Comparison of ENCODE assay signal across 11 cellular contexts in the genomic region with DNA sequence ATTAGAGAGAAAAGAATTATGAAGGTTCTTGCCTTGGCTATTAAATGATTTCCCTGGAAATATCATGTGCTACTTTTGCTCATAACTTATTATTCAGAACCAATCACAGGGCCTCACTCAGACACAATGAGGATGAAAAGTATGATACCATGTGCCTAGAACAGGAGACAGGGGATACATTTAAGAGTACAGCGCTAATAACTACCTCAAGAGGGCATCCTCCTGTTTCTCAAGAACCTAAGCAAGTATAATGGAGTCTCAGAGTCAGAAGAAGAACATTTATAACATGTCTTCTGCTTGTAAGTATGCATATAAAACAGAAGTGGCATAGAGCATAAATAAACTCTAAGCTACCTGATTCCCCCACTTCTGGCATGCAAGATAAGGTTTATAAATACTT.
A peak's percentile ranks its signal among the peaks of the same experiment; 100 is the strongest.
DNase-seq lines count a peak whose midpoint lies in the region; ATAC-seq, FAIRE-seq and TF ChIP-seq lines count a peak whose summit lies in the region.
"Had no signal": no experiment of that assay in that cellular context is flagged by ENCODE, and none has a peak within 500 bp of the region (broad histone marks: within the 10 kb centered on the region; RNA-seq: fewer than 3 reads in every experiment).

No MANE protein-coding gene starts in this region.

- H3K4me1 Mint-ChIP-seq in astrocyte (ENCODE audit: low read depth, unreplicated experiment): peaks cover 10% of the 10 kb centered on the region
- H3K4me1 Mint-ChIP-seq in activated naive CD8-positive, alpha-beta T cell treated with anti-CD3 and anti-CD28 coated beads, Interleukin-2, amount 50 U/mL, for 24 hours: no peaks in the 10 kb centered on the region

- peaks cover 8% of the 10 kb centered on the region for H3K9me3 Mint-ChIP-seq in astrocyte (ENCODE audit: unreplicated experiment)
- no peaks in the 10 kb centered on the region for H3K9me3 Mint-ChIP-seq in activated naive CD8-positive, alpha-beta T cell treated with anti-CD3 and anti-CD28 coated beads, Interleukin-2, amount 50 U/mL, for 24 hours
- H3K9me3 Mint-ChIP-seq: natural killer cell treated with Interleukin-12 subunit alpha and Interleukin-12 subunit beta and Interleukin-15 and Interleukin-18, amount 100 ng/mL, for 72 hours had no signal

- H3K4me3 ChIP-seq in astrocyte (ENCODE audit: insufficient read depth, low read depth, low read length) (no peak overlapping the region), lung (no peak overlapping the region), PC-9 (no peak overlapping the region)

- DNase-seq in CMK (ENCODE audit: low read depth) (peak; percentile 3), LHCN-M2 (ENCODE audit: low read depth) (peak; percentile 68), astrocyte (ENCODE audit: low read depth) (no peak), lung (ENCODE audit: low spot score) (no peak), NCI-H1417 treated with DMSO at 0.1 percent for 48 hours (lab: John Stamatoyannopoulos, UW) (no peak), PC-9 (no peak)
- no peak for DNase-seq in activated naive CD8-positive, alpha-beta T cell treated with anti-CD3 and anti-CD28 coated beads, Interleukin-2, amount 50 U/mL, for 24 hours
- DNase-seq: activated gamma-delta T cell, NCI-H1092 had no signal

- H3K9ac ChIP-seq in astrocyte (ENCODE audit: low read length): no peak overlapping the region

- 41 to 54% methylated on average over 1 of the region's 1 CpG for WGBS in lung, 2 donors

- intact Hi-C loops in PC-9 (cut with micrococcal nuclease; ENCODE audit: unreplicated experiment): loop anchor here (1.0 kb wide), 1 partner anchor 369 kb away; no protein-coding TSS in a partner anchor

- POLR2A ChIA-PET in PC-9 (lab: Charles Lee; ENCODE audit: unreplicated experiment): no interaction called here

- H3K4me1 ChIP-seq in astrocyte (ENCODE audit: insufficient read depth, low read length): no peaks in the 10 kb centered on the region
- H3K4me1 ChIP-seq in lung (ENCODE audit: control insufficient read depth in 2 of 2, insufficient read depth in 2 of 2, low read length in 2 of 2): no peaks in the 10 kb centered on the region
- no peaks in the 10 kb centered on the region for H3K4me1 ChIP-seq in PC-9 (replicated peaks; ENCODE audit: insufficient read depth)

- ATAC-seq in lung (ENCODE audit: insufficient read depth, low FRiP score) (no peak), GM21619 (IDR thresholded peaks at IDR 0.05; ENCODE audit: unreplicated experiment) (no peak)
- ATAC-seq in activated naive CD8-positive, alpha-beta T cell treated with anti-CD3 and anti-CD28 coated beads, Interleukin-2, amount 50 U/mL, for 24 hours: no peak
- ATAC-seq: natural killer cell treated with Interleukin-12 subunit alpha and Interleukin-12 subunit beta and Interleukin-15 and Interleukin-18, amount 100 ng/mL, for 72 hours had no signal

- H2AFZ ChIP-seq in astrocyte (ENCODE audit: low read depth, low read length) (no peak overlapping the region), PC-9 (no peak overlapping the region)

- H3K36me3 Mint-ChIP-seq in astrocyte (ENCODE audit: low read depth, unreplicated experiment): no peaks in the 10 kb centered on the region
- H3K36me3 Mint-ChIP-seq in activated naive CD8-positive, alpha-beta T cell treated with anti-CD3 and anti-CD28 coated beads, Interleukin-2, amount 50 U/mL, for 24 hours (ENCODE audit: low read depth): no peaks in the 10 kb centered on the region
- H3K36me3 Mint-ChIP-seq: natural killer cell treated with Interleukin-12 subunit alpha and Interleukin-12 subunit beta and Interleukin-15 and Interleukin-18, amount 100 ng/mL, for 72 hours had no signal

- H3F3A ChIP-seq in PC-9 (ENCODE audit: insufficient read depth, low read depth): no peaks in the 10 kb centered on the region

- no peaks in the 10 kb centered on the region; the same call in 1 of the 2 replicates for H3K9me2 ChIP-seq in PC-9 (ENCODE audit: insufficient read depth)

- H3K27me3 ChIP-seq in astrocyte (ENCODE audit: insufficient read depth, low read length) (no peaks in the 10 kb centered on the region), lung (ENCODE audit: control insufficient read depth, insufficient read depth) (no peaks in the 10 kb centered on the region), PC-9 (ENCODE audit: insufficient read depth, low read depth) (no peaks in the 10 kb centered on the region)

- H4K20me1 ChIP-seq in astrocyte (ENCODE audit: insufficient read depth, low read length) (no peaks in the 10 kb centered on the region), PC-9 (ENCODE audit: insufficient read depth) (no peaks in the 10 kb centered on the region; the same call in 1 of the 2 replicates)

- H3K27ac Mint-ChIP-seq in astrocyte (ENCODE audit: unreplicated experiment): no peak overlapping the region
- H3K27ac Mint-ChIP-seq in activated naive CD8-positive, alpha-beta T cell treated with anti-CD3 and anti-CD28 coated beads, Interleukin-2, amount 50 U/mL, for 24 hours: no peak overlapping the region
- H3K27ac Mint-ChIP-seq: natural killer cell treated with Interleukin-12 subunit alpha and Interleukin-12 subunit beta and Interleukin-15 and Interleukin-18, amount 100 ng/mL, for 72 hours had no signal

- H3K27ac ChIP-seq in astrocyte (ENCODE audit: low read depth, low read length): no peak overlapping the region
- no peak overlapping the region for H3K27ac ChIP-seq in lung (ENCODE audit: low read depth in 1 of 2, low read length in 1 of 2)
- no peak overlapping the region for H3K27ac ChIP-seq in PC-9

- H3K4me2 ChIP-seq in astrocyte (ENCODE audit: low read length) (no peak overlapping the region), PC-9 (no peak overlapping the region)

- H3K79me2 ChIP-seq in astrocyte (ENCODE audit: insufficient read depth, low read length): no peaks in the 10 kb centered on the region
- no peaks in the 10 kb centered on the region for H3K79me2 ChIP-seq in PC-9 (ENCODE audit: low read depth)

- H3K36me3 ChIP-seq in astrocyte (ENCODE audit: insufficient read depth, low read length) (no peaks in the 10 kb centered on the region), lung (ENCODE audit: control insufficient read depth in 2 of 2, insufficient read depth in 2 of 2, low read length in 2 of 2) (no peaks in the 10 kb centered on the region), PC-9 (ENCODE audit: low read depth) (no peaks in the 10 kb centered on the region)

- BruUV-seq in PC-9 (replicated peaks; lab: Mats Ljungman, UMichigan): no TSS peak

- peak; percentile 17 for TF ChIP-seq CTCF in astrocyte (IDR thresholded peaks at IDR 0.05; ENCODE audit: insufficient read depth, low read depth, low read length)
- peak; percentile 2 for TF ChIP-seq CTCF in lung (IDR thresholded peaks at IDR 0.05; ENCODE audit: control extremely low read depth, extremely low read depth)
- no peak for TF ChIP-seq CTCF in PC-9 (conservative IDR thresholded peaks at IDR 0.05)

- H3K9me3 ChIP-seq in astrocyte (ENCODE audit: insufficient read depth, low read depth, low read length) (no peaks in the 10 kb centered on the region), lung (ENCODE audit: control insufficient read depth in 2 of 2, insufficient read depth in 1 of 2, low read length in 1 of 2) (no peaks in the 10 kb centered on the region), PC-9 (ENCODE audit: insufficient read depth, low read depth) (no peaks in the 10 kb centered on the region)

- H3K27me3 Mint-ChIP-seq in astrocyte (ENCODE audit: low read depth, unreplicated experiment): no peaks in the 10 kb centered on the region
- no peaks in the 10 kb centered on the region for H3K27me3 Mint-ChIP-seq in activated naive CD8-positive, alpha-beta T cell treated with anti-CD3 and anti-CD28 coated beads, Interleukin-2, amount 50 U/mL, for 24 hours
- H3K27me3 Mint-ChIP-seq: natural killer cell treated with Interleukin-12 subunit alpha and Interleukin-12 subunit beta and Interleukin-15 and Interleukin-18, amount 100 ng/mL, for 72 hours had no signal

- no peak for FAIRE-seq in astrocyte (lab: Jason Lieb, UNC)

- H3K4me3 Mint-ChIP-seq in astrocyte (ENCODE audit: unreplicated experiment): no peak overlapping the region
- H3K4me3 Mint-ChIP-seq in activated naive CD8-positive, alpha-beta T cell treated with anti-CD3 and anti-CD28 coated beads, Interleukin-2, amount 50 U/mL, for 24 hours: no peak overlapping the region
- H3K4me3 Mint-ChIP-seq: natural killer cell treated with Interleukin-12 subunit alpha and Interleukin-12 subunit beta and Interleukin-15 and Interleukin-18, amount 100 ng/mL, for 72 hours had no signal

- CTCF ChIA-PET in PC-9 (lab: Charles Lee): interaction anchor here (0.6 to 0.7 kb wide), 3 partner anchors 76 to 852 kb away, joined by 3 to 7 read pairs (median 4); partner anchors contain the start of gene C3orf33

Comparison
In these comparisons a context has a peak if more than half of its experiments do, and no peak if none do; other contexts are left out.
1. DNase-seq: peak in CMK (single experiment) and LHCN-M2 (single experiment); none in astrocyte (single experiment), lung (single experiment), NCI-H1417 treated with DMSO at 0.1 percent for 48 hours (single experiment), activated naive CD8-positive, alpha-beta T cell treated with anti-CD3 and anti-CD28 coated beads, Interleukin-2, amount 50 U/mL, for 24 hours (single experiment) and PC-9 (0 of 2).